ENCODE assay signal across 12 cellular contexts in genomic region chr17:57599271-57600045, GRCh38.
DNase-seq lines count a peak whose midpoint lies in the region; ATAC-seq and TF ChIP-seq lines count a peak whose summit lies in the region.
"Had no signal": no experiment of that assay in that cellular context is flagged by ENCODE, and none has a peak within 500 bp of the region (broad histone marks: within the 10 kb centered on the region; RNA-seq: fewer than 3 reads in every experiment).

No MANE protein-coding gene starts in this region.

- peak overlapping the region; percentile 67 for H3K27ac Mint-ChIP-seq in activated naive CD8-positive, alpha-beta T cell
- H3K27ac Mint-ChIP-seq in stimulated activated memory B cell treated with anti-CD40 and anti-IgM and Interleukin-4, amounts not matched to agents 10 μg/mL and 1 μg/mL and 100 μg/mL, for 72 hours = peak overlapping the region; percentile 87
- H3K27ac Mint-ChIP-seq in Calu3 (ENCODE audit: unreplicated experiment) = no peak overlapping the region

- H3K4me3 ChIP-seq in coronary artery = no peak overlapping the region
- H3K4me3 ChIP-seq: gastroesophageal sphincter had no signal

- intact Hi-C loops in Calu3 (cut with micrococcal nuclease; ENCODE audit: unreplicated experiment) = loop anchor here (5.0 kb wide), 2 partner anchors 73 to 148 kb away; partner anchors contain the start of gene CCDC182

- CTCF ChIA-PET in Calu3 (lab: Charles Lee) = no interaction called here

- no peaks in the 10 kb centered on the region for H3K9me3 Mint-ChIP-seq in activated naive CD8-positive, alpha-beta T cell (ENCODE audit: low read depth)
- no peaks in the 10 kb centered on the region for H3K9me3 Mint-ChIP-seq in stimulated activated memory B cell treated with anti-CD40 and anti-IgM and Interleukin-4, amounts not matched to agents 10 μg/mL and 1 μg/mL and 100 μg/mL, for 72 hours
- H3K9me3 Mint-ChIP-seq in Calu3 (ENCODE audit: low read depth, unreplicated experiment) = no peaks in the 10 kb centered on the region

- no TSS peak for BruUV-seq in Calu3 (replicated peaks; lab: Mats Ljungman, UMichigan)

- peaks cover 7% of the 10 kb centered on the region for H3K36me3 Mint-ChIP-seq in activated naive CD8-positive, alpha-beta T cell
- peaks cover 23% of the 10 kb centered on the region for H3K36me3 Mint-ChIP-seq in stimulated activated memory B cell treated with anti-CD40 and anti-IgM and Interleukin-4, amounts not matched to agents 10 μg/mL and 1 μg/mL and 100 μg/mL, for 72 hours
- H3K36me3 Mint-ChIP-seq in Calu3 (ENCODE audit: insufficient read depth, unreplicated experiment) = no peaks in the 10 kb centered on the region

- ATAC-seq in stimulated activated memory B cell treated with anti-CD40 and anti-IgM and Interleukin-4, amounts not matched to agents 10 μg/mL and 1 μg/mL and 100 μg/mL, for 72 hours = no peak
- ATAC-seq in HG02970 (IDR thresholded peaks at IDR 0.05; ENCODE audit: low FRiP score, unreplicated experiment) = no peak
- ATAC-seq: gastroesophageal sphincter had no signal

- DNase-seq in activated gamma-delta T cell treated with Interleukin-2 at 50 U/mL for 16 hours = peak; percentile 34
- DNase-seq in activated gamma-delta T cell (lab: John Stamatoyannopoulos, UW) = no peak
- DNase-seq in NAMALWA (ENCODE audit: low spot score) = peak; percentile 65
- no peak for DNase-seq in coronary artery (ENCODE audit: low spot score)
- no peak for DNase-seq in Calu3
- DNase-seq: activated CD8-positive, alpha-beta memory T cell treated with anti-CD3 and anti-CD28 coated beads for 24 hours; BE2C; NCI-H1092 treated with DMSO at 0.1 percent for 48 hours had no signal

- TF ChIP-seq CTCF in coronary artery (IDR thresholded peaks at IDR 0.05) = no peak
- TF ChIP-seq CTCF in Calu3 (IDR thresholded peaks at IDR 0.05; ENCODE audit: unreplicated experiment) = no peak

- peak overlapping the region; percentile 63 for H3K4me3 Mint-ChIP-seq in activated naive CD8-positive, alpha-beta T cell
- no peak overlapping the region for H3K4me3 Mint-ChIP-seq in stimulated activated memory B cell treated with anti-CD40 and anti-IgM and Interleukin-4, amounts not matched to agents 10 μg/mL and 1 μg/mL and 100 μg/mL, for 72 hours
- no peak overlapping the region for H3K4me3 Mint-ChIP-seq in Calu3 (ENCODE audit: low read depth, unreplicated experiment)

- H3K4me1 Mint-ChIP-seq in activated naive CD8-positive, alpha-beta T cell (ENCODE audit: low read depth) = peaks cover 73% of the 10 kb centered on the region
- H3K4me1 Mint-ChIP-seq in stimulated activated memory B cell treated with anti-CD40 and anti-IgM and Interleukin-4, amounts not matched to agents 10 μg/mL and 1 μg/mL and 100 μg/mL, for 72 hours = peaks cover 43% of the 10 kb centered on the region
- peaks cover 15% of the 10 kb centered on the region for H3K4me1 Mint-ChIP-seq in Calu3 (ENCODE audit: low read depth, unreplicated experiment)

- H3K27ac ChIP-seq in coronary artery = no peak overlapping the region
- H3K27ac ChIP-seq: gastroesophageal sphincter had no signal

- no peaks in the 10 kb centered on the region for H3K27me3 Mint-ChIP-seq in activated naive CD8-positive, alpha-beta T cell
- no peaks in the 10 kb centered on the region for H3K27me3 Mint-ChIP-seq in stimulated activated memory B cell treated with anti-CD40 and anti-IgM and Interleukin-4, amounts not matched to agents 10 μg/mL and 1 μg/mL and 100 μg/mL, for 72 hours
- no peaks in the 10 kb centered on the region for H3K27me3 Mint-ChIP-seq in Calu3 (ENCODE audit: unreplicated experiment)

Comparison
In these comparisons a context has a peak if more than half of its experiments do, and no peak if none do; other contexts are left out.
1. DNase-seq: peak in activated gamma-delta T cell treated with Interleukin-2 at 50 U/mL for 16 hours (single experiment) and NAMALWA (single experiment); none in activated gamma-delta T cell (single experiment), coronary artery (single experiment) and Calu3 (single experiment).